8 cellular contexts compared by ENCODE assay signal in the genomic region with DNA sequence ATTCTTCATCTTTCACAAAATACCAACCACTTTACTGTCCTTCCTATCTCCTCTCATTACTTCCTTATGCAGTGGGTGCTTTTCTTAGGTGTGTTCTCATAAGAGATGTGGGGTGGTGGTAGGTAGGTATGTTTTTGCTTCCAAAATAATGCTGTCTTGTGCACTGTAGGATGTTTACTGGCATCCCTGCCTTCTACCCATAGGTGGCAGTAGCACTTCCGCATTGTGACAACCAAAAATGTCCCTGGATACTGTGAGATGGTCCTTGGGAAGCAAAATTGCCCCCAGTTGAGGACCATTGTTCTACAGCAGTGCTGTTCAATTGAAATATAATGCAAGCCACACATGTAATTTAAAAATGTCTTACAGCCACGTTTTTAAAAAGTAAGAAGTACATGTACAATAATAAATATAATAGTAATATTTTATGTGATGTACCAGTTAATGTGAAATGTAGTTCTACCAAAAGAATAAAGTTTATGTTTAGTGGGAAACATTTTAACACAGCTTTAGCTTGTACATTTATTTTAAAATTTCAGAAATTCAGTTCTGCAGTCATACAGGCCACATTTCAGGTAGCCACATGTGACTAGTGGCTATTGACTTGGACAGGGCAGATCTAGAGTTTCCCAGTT.
DNase-seq lines count a peak whose midpoint lies in the region; ATAC-seq and TF ChIP-seq lines count a peak whose summit lies in the region.

No MANE protein-coding gene starts in this region.

- peak; percentile 56 for ATAC-seq in HG03342 (IDR thresholded peaks at IDR 0.05; ENCODE audit: unreplicated experiment)
- ATAC-seq in GM18519 (IDR thresholded peaks at IDR 0.05; ENCODE audit: low FRiP score, unreplicated experiment), result no peak

- H3K9me3 Mint-ChIP-seq in progenitor cell of endocrine pancreas (ENCODE audit: low read depth), result peaks cover 3% of the 10 kb centered on the region

- H3K27me3 Mint-ChIP-seq in progenitor cell of endocrine pancreas, result no peaks in the 10 kb centered on the region

- no peak overlapping the region for H3K27ac Mint-ChIP-seq in progenitor cell of endocrine pancreas

- peaks cover 31% of the 10 kb centered on the region for H3K4me1 Mint-ChIP-seq in progenitor cell of endocrine pancreas (ENCODE audit: low read depth)

- DNase-seq in activated gamma-delta T cell treated with Interleukin-2 at 50 U/mL for 16 hours (peak; percentile 8), activated gamma-delta T cell (lab: John Stamatoyannopoulos, UW) (no peak), SKM-1 treated with dmso at 0.1 percent for 144 hours (lab: John Stamatoyannopoulos, UW; ENCODE audit: unreplicated experiment) (peak; percentile 20), fibroblast of gingiva (ENCODE audit: low read depth) (peak; percentile 15), progenitor cell of endocrine pancreas (ENCODE audit: low spot score, unreplicated experiment) (no peak)
- no peak for DNase-seq in activated CD4-positive, CD25-positive, alpha-beta regulatory T cell treated with anti-CD3 and anti-CD28 coated beads, Interleukin-2, amount 50 U/mL, for 72 hours

- H3K4me3 Mint-ChIP-seq in progenitor cell of endocrine pancreas (ENCODE audit: low read depth), result no peak overlapping the region

- H3K36me3 Mint-ChIP-seq in progenitor cell of endocrine pancreas (ENCODE audit: insufficient read depth), result peaks cover 35% of the 10 kb centered on the region

- peak; percentile 73 for TF ChIP-seq CTCF in progenitor cell of endocrine pancreas (IDR thresholded peaks at IDR 0.05; ENCODE audit: unreplicated experiment)

Comparison
In these comparisons a context has a peak if more than half of its experiments do, and no peak if none do; other contexts are left out.
1. DNase-seq: peak in activated gamma-delta T cell treated with Interleukin-2 at 50 U/mL for 16 hours (single experiment), SKM-1 treated with dmso at 0.1 percent for 144 hours (single experiment) and fibroblast of gingiva (single experiment); none in activated gamma-delta T cell (single experiment), progenitor cell of endocrine pancreas (single experiment) and activated CD4-positive, CD25-positive, alpha-beta regulatory T cell treated with anti-CD3 and anti-CD28 coated beads, Interleukin-2, amount 50 U/mL, for 72 hours (single experiment).